Comparison of ENCODE assay signal across 25 cellular contexts in genomic region chr7:147145194-147145593, GRCh38.
"Had no signal": no experiment of that assay in that cellular context is flagged by ENCODE, and none has a peak within 500 bp of the region (broad histone marks: within the 10 kb centered on the region; RNA-seq: fewer than 3 reads in every experiment).

No MANE protein-coding gene starts in this region.

- H3K27me3 Mint-ChIP-seq: natural killer cell treated with Interleukin-12 subunit alpha and Interleukin-12 subunit beta and Interleukin-15 and Interleukin-18, amount 100 ng/mL, for 72 hours; stimulated activated naive CD8-positive, alpha-beta T cell treated with anti-CD3 and anti-CD28 coated beads, Interleukin-15, Interleukin-2, amounts not matched to agents 100 ng/mL and 50 ng/mL, for 24 hours had no signal

- ATAC-seq: activated naive CD4-positive, alpha-beta T cell treated with anti-CD3 and anti-CD28 coated beads, Interleukin-2, amount 50 U/mL, for 72 hours; activated T-cell treated with anti-CD3 and anti-CD28 coated beads, Interleukin-2, amount 50 U/mL, for 72 hours; foreskin keratinocyte; heart left ventricle; left lung; lower lobe of right lung; mucosa of descending colon; natural killer cell treated with Interleukin-12 subunit alpha and Interleukin-12 subunit beta and Interleukin-15 and Interleukin-18, amount 100 ng/mL, for 72 hours; sciatic nerve; stimulated activated effector memory CD8-positive, alpha-beta T cell treated with anti-CD3 and anti-CD28 coated beads, Interleukin-12 subunit alpha, Interleukin-12 subunit beta, amount 100 ng/mL, for 72 hours had no signal

- H3K27ac ChIP-seq: colonic mucosa, esophagus muscularis mucosa, foreskin keratinocyte, heart left ventricle, left lung, lower lobe of right lung, skin epidermis, thoracic aorta, upper lobe of left lung, vagina had no signal

- H3K27me3 ChIP-seq: colonic mucosa, esophagus muscularis mucosa, foreskin keratinocyte, heart left ventricle, left lung, upper lobe of left lung, vagina had no signal

- H3K4me3 ChIP-seq: colonic mucosa, esophagus muscularis mucosa, heart left ventricle, left lung, lower lobe of right lung, mucosa of descending colon, skin epidermis, thoracic aorta, upper lobe of left lung, vagina had no signal

- H3K4me1 ChIP-seq: colonic mucosa, esophagus muscularis mucosa, foreskin keratinocyte, heart left ventricle, left lung, lower lobe of right lung, upper lobe of left lung, vagina had no signal

- DNase-seq: activated CD4-positive, alpha-beta T cell treated with anti-CD3 and anti-CD28 coated beads for 4 hours; activated CD4-positive, alpha-beta T cell treated with anti-CD3 and anti-CD28 coated beads, Interleukin-2, amount 50 U/mL, for 4 hours; activated naive CD4-positive, alpha-beta T cell; activated T-cell treated with anti-CD3 and anti-CD28 coated beads for 4 hours; activated T-cell treated with anti-CD3 and anti-CD28 coated beads, Interleukin-2, amount 50 U/mL, for 72 hours; cerebellar nuclear complex; colonic mucosa; foreskin keratinocyte; heart left ventricle; hypothalamus; left lung; lower lobe of right lung; mesenchymal stem cell; mucosa of descending colon; stimulated activated CD4-positive, alpha-beta T cell treated with anti-CD3 and anti-CD28 coated beads, Interleukin-4, amount 100 ng/mL, for 24 hours; upper lobe of left lung had no signal

- H3K4me1 Mint-ChIP-seq: stimulated activated effector memory CD8-positive, alpha-beta T cell treated with anti-CD3 and anti-CD28 coated beads, Interleukin-12 subunit alpha, Interleukin-12 subunit beta, amount 100 ng/mL, for 72 hours had no signal

- H3K4me3 Mint-ChIP-seq: activated T-cell treated with anti-CD3 and anti-CD28 coated beads, Interleukin-2, amount 50 U/mL, for 72 hours; natural killer cell treated with Interleukin-12 subunit alpha and Interleukin-12 subunit beta and Interleukin-15 and Interleukin-18, amount 100 ng/mL, for 72 hours; stimulated activated effector memory CD8-positive, alpha-beta T cell treated with anti-CD3 and anti-CD28 coated beads, Interleukin-12 subunit alpha, Interleukin-12 subunit beta, amount 100 ng/mL, for 72 hours; stimulated activated naive CD8-positive, alpha-beta T cell treated with anti-CD3 and anti-CD28 coated beads, Interleukin-15, Interleukin-2, amounts not matched to agents 100 ng/mL and 50 ng/mL, for 24 hours had no signal

- H3K27ac Mint-ChIP-seq: activated naive CD4-positive, alpha-beta T cell treated with anti-CD3 and anti-CD28 coated beads, Interleukin-2, amount 50 U/mL, for 72 hours; activated T-cell treated with anti-CD3 and anti-CD28 coated beads, Interleukin-2, amount 50 U/mL, for 72 hours; natural killer cell treated with Interleukin-12 subunit alpha and Interleukin-12 subunit beta and Interleukin-15 and Interleukin-18, amount 100 ng/mL, for 72 hours; stimulated activated effector memory CD8-positive, alpha-beta T cell treated with anti-CD3 and anti-CD28 coated beads, Interleukin-12 subunit alpha, Interleukin-12 subunit beta, amount 100 ng/mL, for 72 hours; stimulated activated naive CD8-positive, alpha-beta T cell treated with anti-CD3 and anti-CD28 coated beads, Interleukin-15, Interleukin-2, amounts not matched to agents 100 ng/mL and 50 ng/mL, for 24 hours had no signal

- H3K36me3 Mint-ChIP-seq: stimulated activated effector memory CD8-positive, alpha-beta T cell treated with anti-CD3 and anti-CD28 coated beads, Interleukin-12 subunit alpha, Interleukin-12 subunit beta, amount 100 ng/mL, for 72 hours had no signal

- H3K36me3 ChIP-seq: colonic mucosa, esophagus muscularis mucosa, heart left ventricle, left lung, lower lobe of right lung, thoracic aorta, upper lobe of left lung, vagina had no signal

- H3K9me3 ChIP-seq: colonic mucosa, esophagus muscularis mucosa, lower lobe of right lung, thoracic aorta, upper lobe of left lung, vagina had no signal
